In genomic region chr6:11428351-11428750, GRCh38 we compare ENCODE assay signal across 1 cellular context.
TF ChIP-seq lines count a peak whose summit lies in the region.

No MANE protein-coding gene starts in this region.

TF ChIP-seq in GM23338, 12 proteins besides CTCF, POLR2A, EP300 and RAD21 (continued from another document):
- no peak for TF ChIP-seq ZNF462 (CRISPR knock-in tag; IDR thresholded peaks at IDR 0.05)
- TF ChIP-seq POLR2AphosphoS5 (IDR thresholded peaks at IDR 0.05; ENCODE audit: low read depth), result no peak
- no peak for TF ChIP-seq STAT1 (IDR thresholded peaks at IDR 0.05; ENCODE audit: unreplicated experiment)
TF ChIP-seq in GM23338: peak in this region for 0.
